Comparison of ENCODE assay signal across 5 cellular contexts in genomic region chrX:35244088-35244741, GRCh38.
"Had no signal": no experiment of that assay in that cellular context is flagged by ENCODE, and none has a peak within 500 bp of the region (broad histone marks: within the 10 kb centered on the region; RNA-seq: fewer than 3 reads in every experiment).

No MANE protein-coding gene starts in this region.

- H3K27ac Mint-ChIP-seq: IgD-negative memory B cell had no signal

- DNase-seq: IMR-90 had no signal

- ATAC-seq: HepG2, K562 had no signal

- H3K27ac ChIP-seq: HL-60 had no signal

- H3K4me3 ChIP-seq: K562 had no signal

- H3K4me1 Mint-ChIP-seq: IgD-negative memory B cell had no signal
